ENCODE assay signal across 37 cellular contexts in genomic region chr5:96012399-96012798, GRCh38.
"Had no signal": no experiment of that assay in that cellular context is flagged by ENCODE, and none has a peak within 500 bp of the region (broad histone marks: within the 10 kb centered on the region; RNA-seq: fewer than 3 reads in every experiment).

No MANE protein-coding gene starts in this region.

- ATAC-seq: activated naive CD8-positive, alpha-beta T cell treated with anti-CD3 and anti-CD28 coated beads, Interleukin-2, amount 50 U/mL, for 24 hours; activated T-cell treated with anti-CD3 and anti-CD28 coated beads, Interleukin-2, amount 50 U/mL, for 4 hours; PC-3; Right ventricle myocardium inferior had no signal

- H3K4me3 ChIP-seq: cardiac muscle cell, MG63, Peyer's patch had no signal

- H3K4me3 Mint-ChIP-seq: activated B cell treated with CpG ODN at 0.5 μM for 24 hours; activated CD4-positive, alpha-beta memory T cell treated with anti-CD3 and anti-CD28 coated beads for 36 hours; activated naive CD4-positive, alpha-beta T cell treated with anti-CD3 and anti-CD28 coated beads, Interleukin-2, amount 10 ng/mL, durations not matched to agents 7 days and 5 days; activated naive CD8-positive, alpha-beta T cell; activated naive CD8-positive, alpha-beta T cell treated with anti-CD3 and anti-CD28 coated beads, Interleukin-2, amount 50 U/mL, for 24 hours; activated T-cell treated with anti-CD3 and anti-CD28 coated beads, Interleukin-2, amount 50 U/mL, for 4 hours; brain; central memory CD8-positive, alpha-beta T cell had no signal

- H3K9me3 Mint-ChIP-seq: central memory CD8-positive, alpha-beta T cell had no signal

- H3K27ac ChIP-seq: cardiac muscle cell, Peyer's patch, VCaP had no signal

- H3K4me1 ChIP-seq: Peyer's patch had no signal

- H3K27me3 ChIP-seq: cardiac muscle cell, MG63, Peyer's patch had no signal

- H3K27ac Mint-ChIP-seq: activated B cell treated with CpG ODN at 0.5 μM for 24 hours; activated CD4-positive, alpha-beta memory T cell treated with anti-CD3 and anti-CD28 coated beads for 36 hours; activated naive CD4-positive, alpha-beta T cell treated with anti-CD3 and anti-CD28 coated beads, Interleukin-2, amount 10 ng/mL, durations not matched to agents 7 days and 5 days; activated naive CD8-positive, alpha-beta T cell; activated naive CD8-positive, alpha-beta T cell treated with anti-CD3 and anti-CD28 coated beads, Interleukin-2, amount 50 U/mL, for 24 hours; brain had no signal

- H3K36me3 Mint-ChIP-seq: activated CD4-positive, alpha-beta memory T cell treated with anti-CD3 and anti-CD28 coated beads for 36 hours; activated naive CD4-positive, alpha-beta T cell treated with anti-CD3 and anti-CD28 coated beads, Interleukin-2, amount 10 ng/mL, durations not matched to agents 7 days and 5 days; brain had no signal

- H3K9me3 ChIP-seq: Peyer's patch had no signal

- H3K36me3 ChIP-seq: cardiac muscle cell, MG63, Peyer's patch had no signal

- H3K27me3 Mint-ChIP-seq: activated B cell treated with CpG ODN at 0.5 μM for 24 hours; activated CD4-positive, alpha-beta memory T cell treated with anti-CD3 and anti-CD28 coated beads for 36 hours; activated naive CD4-positive, alpha-beta T cell treated with anti-CD3 and anti-CD28 coated beads, Interleukin-2, amount 10 ng/mL, durations not matched to agents 7 days and 5 days; activated naive CD8-positive, alpha-beta T cell; activated naive CD8-positive, alpha-beta T cell treated with anti-CD3 and anti-CD28 coated beads, Interleukin-2, amount 50 U/mL, for 24 hours; brain; central memory CD8-positive, alpha-beta T cell had no signal

- DNase-seq: activated B cell treated with CpG ODN at 0.5 μM for 24 hours; activated CD4-positive, alpha-beta memory T cell treated with anti-CD3 and anti-CD28 coated beads for 36 hours; activated CD4-positive, alpha-beta T cell treated with anti-CD3 and anti-CD28 coated beads for 4 hours; activated CD4-positive, alpha-beta T cell treated with anti-CD3 and anti-CD28 coated beads, Interleukin-2, amount 50 U/mL, for 1 hour; activated CD4-positive, CD25-positive, alpha-beta regulatory T cell treated with anti-CD3 and anti-CD28 coated beads, Interleukin-2, amount 50 U/mL, for 72 hours; activated CD8-positive, alpha-beta memory T cell treated with anti-CD3 and anti-CD28 coated beads, Interleukin-2, amount 50 U/mL, for 4 hours; activated effector memory CD4-positive, alpha-beta T cell treated with Interleukin-2 at 50 U/mL for 16 hours; activated naive CD4-positive, alpha-beta T cell treated with anti-CD3 and anti-CD28 coated beads, Interleukin-2, amount 10 ng/mL, durations not matched to agents 7 days and 5 days; activated naive CD8-positive, alpha-beta T cell treated with anti-CD3 and anti-CD28 coated beads, Interleukin-2, amount 50 U/mL, for 24 hours; activated T-cell treated with anti-CD3 and anti-CD28 coated beads for 4 hours; activated T-cell treated with anti-CD3 and anti-CD28 coated beads, Interleukin-2, amount 50 U/mL, for 4 hours; anterior cingulate cortex; Karpas-422; KBM-7; MG63; NCI-H1048; NCI-H1105 treated with DMSO at 0.1 percent for 48 hours; NCI-H1436; NCI-H1694; NCI-H1930; NCI-H345; NCI-H526; NCI-H748 treated with DMSO at 0.1 percent for 48 hours; NK-92 treated with Interleukin-12 subunit alpha and Interleukin-12 subunit beta, amount 100 ng/mL, for 24 hours; PC-3; Peyer's patch; RPMI8226; SW 1271; T-helper 1 cell; T-helper 2 cell; T-helper 9 cell had no signal

- H3K4me1 Mint-ChIP-seq: activated B cell treated with CpG ODN at 0.5 μM for 24 hours; activated naive CD4-positive, alpha-beta T cell treated with anti-CD3 and anti-CD28 coated beads, Interleukin-2, amount 10 ng/mL, durations not matched to agents 7 days and 5 days; activated naive CD8-positive, alpha-beta T cell treated with anti-CD3 and anti-CD28 coated beads, Interleukin-2, amount 50 U/mL, for 24 hours; brain; central memory CD8-positive, alpha-beta T cell had no signal
